Comparison of ENCODE assay signal across 16 cellular contexts in genomic region chr19:30096596-30097370, GRCh38.
DNase-seq lines count a peak whose midpoint lies in the region; ATAC-seq and TF ChIP-seq lines count a peak whose summit lies in the region.
"Had no signal": no experiment of that assay in that cellular context is flagged by ENCODE, and none has a peak within 500 bp of the region (broad histone marks: within the 10 kb centered on the region; RNA-seq: fewer than 3 reads in every experiment).

No MANE protein-coding gene starts in this region.

- H2BK15ac ChIP-seq in neuronal stem cell (ENCODE audit: low read length), result no peak overlapping the region

- H3K4me3 ChIP-seq in MM.1S (ENCODE audit: low read length) (no peak overlapping the region), neuronal stem cell (ENCODE audit: low read length in 2 of 2) (no peak overlapping the region), upper lobe of right lung (no peak overlapping the region)
- H3K4me3 ChIP-seq: A549 had no signal

- no CpG with 5 or more reads among the region's 19 CpGs for WGBS in neuronal stem cell (ENCODE audit: extremely low coverage in 2 of 2, insufficient read length in 2 of 2, insufficient replicate concordance in 1 of 2), 2 donors

- H3K36me3 ChIP-seq in MM.1S (replicated peaks; ENCODE audit: insufficient read depth, low read length) (no peaks in the 10 kb centered on the region), neuronal stem cell (replicated peaks in 1 of 2; ENCODE audit: control insufficient read depth in 2 of 2, insufficient read depth in 2 of 2, low read length in 2 of 2) (no peaks in the 10 kb centered on the region), upper lobe of right lung (no peaks in the 10 kb centered on the region)

- no peak overlapping the region for H3K9ac ChIP-seq in MM.1S (ENCODE audit: low read length)
- H3K9ac ChIP-seq in neuronal stem cell (ENCODE audit: low read depth, low read length, poor library complexity), result peak overlapping the region; percentile 10

- H3K27me3 ChIP-seq in MM.1S (replicated peaks; ENCODE audit: insufficient read depth, low read length) (peaks cover 47% of the 10 kb centered on the region), neuronal stem cell (ENCODE audit: control insufficient read depth in 3 of 3, insufficient read depth in 3 of 3, low read depth in 1 of 3, low read length in 3 of 3) (no peaks in the 10 kb centered on the region), upper lobe of right lung (no peaks in the 10 kb centered on the region)

- H3K14ac ChIP-seq in neuronal stem cell (ENCODE audit: low read length), result no peak overlapping the region

- peak overlapping the region; percentile 64 for H2AK5ac ChIP-seq in neuronal stem cell (ENCODE audit: low read depth, low read length)

- intact Hi-C loops in Right ventricle myocardium inferior (cut with DNase I), result no loop called here
- intact Hi-C loops in left cardiac atrium (cut with DNase I), result no loop called here
- intact Hi-C loops in upper lobe of right lung (cut with DNase I), result no loop called here

- DNase-seq in Right ventricle myocardium inferior (ENCODE audit: missing footprints), result peak; percentile 37
- DNase-seq in left cardiac atrium, result no peak
- DNase-seq in MM.1S, result peak; percentile 8
- DNase-seq in neuronal stem cell (ENCODE audit: low spot score), result no peak
- peak; percentile 57 for DNase-seq in upper lobe of right lung
- DNase-seq in activated CD4-positive, alpha-beta T cell treated with anti-CD3 and anti-CD28 coated beads for 48 hours, result no peak
- DNase-seq: AML-193; Caco-2; CD4-positive, alpha-beta T cell; H9 had no signal

- ATAC-seq in Right ventricle myocardium inferior (no peak), left cardiac atrium (no peak), upper lobe of right lung (no peak), HG03135 (IDR thresholded peaks at IDR 0.05; ENCODE audit: unreplicated experiment) (no peak), HG02610 (IDR thresholded peaks at IDR 0.05; ENCODE audit: unreplicated experiment) (no peak)
- ATAC-seq: A549 had no signal

- H2BK120ac ChIP-seq in neuronal stem cell (ENCODE audit: low read depth, low read length), result no peak overlapping the region

- H3K4me1 ChIP-seq in MM.1S (ENCODE audit: low read length), result no peaks in the 10 kb centered on the region
- H3K4me1 ChIP-seq in neuronal stem cell (ENCODE audit: control insufficient read depth in 2 of 2, insufficient read depth in 1 of 2, low read depth in 1 of 2, low read length in 2 of 2), result peaks cover 0 to 2% of the 10 kb centered on the region in 2 donors
- no peaks in the 10 kb centered on the region for H3K4me1 ChIP-seq in upper lobe of right lung
- H3K4me1 ChIP-seq: A549, Caco-2 had no signal

- H4K91ac ChIP-seq in neuronal stem cell (ENCODE audit: low read depth, low read length, poor library complexity), result no peak overlapping the region

- H3K9me3 ChIP-seq in MM.1S (replicated peaks; ENCODE audit: insufficient read depth, low read length) (no peaks in the 10 kb centered on the region), neuronal stem cell (replicated peaks in 1 of 2; ENCODE audit: control insufficient read depth in 2 of 2, insufficient read depth in 1 of 2, low read depth in 1 of 2, low read length in 2 of 2) (peaks cover 0 to 3% of the 10 kb centered on the region in 2 donors), upper lobe of right lung (no peaks in the 10 kb centered on the region)
- H3K9me3 ChIP-seq: A549, Caco-2 had no signal

- no peaks in the 10 kb centered on the region for H3K79me2 ChIP-seq in MM.1S (ENCODE audit: low read length)

- H3K9me2 ChIP-seq in MM.1S (replicated peaks; ENCODE audit: insufficient read depth, low read length), result no peaks in the 10 kb centered on the region

- no peak overlapping the region for H4K8ac ChIP-seq in neuronal stem cell (ENCODE audit: low read depth, low read length)

- H3F3A ChIP-seq in MM.1S (ENCODE audit: insufficient read depth, low read length), result no peaks in the 10 kb centered on the region

- H3K79me1 ChIP-seq in neuronal stem cell (ENCODE audit: low read depth, low read length), result no peaks in the 10 kb centered on the region

- H4K20me1 ChIP-seq in MM.1S (ENCODE audit: insufficient read depth, low read length), result no peaks in the 10 kb centered on the region

- H3K23ac ChIP-seq in neuronal stem cell (ENCODE audit: low read depth, low read length, poor library complexity), result peak overlapping the region; percentile 45

- peak overlapping the region; percentile 62 for H3K18ac ChIP-seq in neuronal stem cell (ENCODE audit: low read length)

- TF ChIP-seq CTCF in MM.1S (IDR thresholded peaks at IDR 0.05; ENCODE audit: low read length), result no peak
- TF ChIP-seq CTCF in upper lobe of right lung (IDR thresholded peaks at IDR 0.05), result no peak

- no peak overlapping the region for H3K27ac ChIP-seq in MM.1S (ENCODE audit: low read length)
- no peak overlapping the region for H3K27ac ChIP-seq in neuronal stem cell (replicated peaks; ENCODE audit: low read length)
- H3K27ac ChIP-seq in upper lobe of right lung, result no peak overlapping the region
- H3K27ac ChIP-seq: 22Rv1, A549, C4-2B, HL-60 had no signal

- H2AFZ ChIP-seq in MM.1S (ENCODE audit: low read length) (no peak overlapping the region), neuronal stem cell (ENCODE audit: low read length) (no peak overlapping the region)

- no peak overlapping the region for H3K4me2 ChIP-seq in MM.1S (ENCODE audit: low read depth, low read length)
- H3K4me2 ChIP-seq in neuronal stem cell (ENCODE audit: insufficient read depth, low read length, poor library complexity, severe bottlenecking), result no peak overlapping the region
- H3K4me2 ChIP-seq: A549 had no signal

- no peak overlapping the region for H2BK5ac ChIP-seq in neuronal stem cell (ENCODE audit: low read length)

- no peak overlapping the region for H2BK12ac ChIP-seq in neuronal stem cell (ENCODE audit: low read length)

- no peak overlapping the region for H3K4ac ChIP-seq in neuronal stem cell (ENCODE audit: low read length)

Comparison
In these comparisons a context has a peak if more than half of its experiments do, and no peak if none do; other contexts are left out.
1. DNase-seq: peak in Right ventricle myocardium inferior (single experiment), MM.1S (single experiment) and upper lobe of right lung (single experiment); none in left cardiac atrium (single experiment), neuronal stem cell (single experiment) and activated CD4-positive, alpha-beta T cell treated with anti-CD3 and anti-CD28 coated beads for 48 hours (single experiment).